Comparison of ENCODE assay signal across 8 cellular contexts in the genomic region with DNA sequence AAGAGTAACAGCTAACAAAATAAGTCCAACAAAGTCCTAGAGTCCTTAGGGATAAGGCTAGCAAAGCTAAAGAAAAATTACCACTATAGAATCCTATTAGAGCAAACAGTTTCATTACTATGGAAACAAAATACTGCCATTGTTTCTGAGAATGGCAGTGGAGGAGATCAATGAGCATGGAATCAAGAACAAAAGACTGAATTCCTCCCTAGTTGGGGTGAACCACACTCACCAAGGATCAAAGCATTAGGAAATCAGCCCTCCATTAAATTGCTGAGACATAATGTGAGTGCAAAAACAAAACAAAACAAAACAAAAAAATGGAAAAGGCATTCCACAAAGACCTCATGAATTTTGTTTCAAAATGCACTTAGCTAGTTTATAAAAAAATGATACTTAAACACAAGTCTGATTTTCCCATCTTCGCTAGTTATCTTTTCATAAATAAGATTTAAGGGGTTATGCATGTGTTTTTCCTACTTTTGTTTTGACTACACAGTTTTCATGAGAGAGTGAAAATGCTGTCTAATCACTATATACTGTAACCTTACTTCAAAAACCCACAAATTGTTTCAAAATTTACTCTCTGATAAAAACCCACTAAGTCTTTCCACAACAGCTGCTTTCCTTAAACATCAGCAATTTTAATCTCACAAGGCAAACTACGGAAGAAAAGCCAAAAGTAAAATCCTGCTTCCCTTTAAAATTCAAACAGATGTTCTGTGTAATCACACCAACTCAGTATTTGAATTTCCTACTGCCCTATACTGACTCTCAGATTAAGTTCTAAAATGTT. TPM values are rescaled to one million over a fixed set of nuclear protein-coding genes. Genes with fewer than 3 reads are reported as not detected.
DNase-seq lines count a peak whose midpoint lies in the region; ATAC-seq and TF ChIP-seq lines count a peak whose summit lies in the region.
"Had no signal": no experiment of that assay in that cellular context is flagged by ENCODE, and none has a peak within 500 bp of the region (broad histone marks: within the 10 kb centered on the region; RNA-seq: fewer than 3 reads in every experiment).

No MANE protein-coding gene starts in this region.

- peaks cover 62% of the 10 kb centered on the region for H3K4me1 Mint-ChIP-seq in activated CD8-positive, alpha-beta T cell treated with anti-CD3 and anti-CD28 coated beads for 36 hours (ENCODE audit: low read depth)
- H3K4me1 Mint-ChIP-seq in glutamatergic neuron (ENCODE audit: low read depth, unreplicated experiment) = peaks cover 7% of the 10 kb centered on the region

- peak overlapping the region; percentile 28 for H3K4me3 Mint-ChIP-seq in activated CD8-positive, alpha-beta T cell treated with anti-CD3 and anti-CD28 coated beads for 36 hours
- H3K4me3 Mint-ChIP-seq in glutamatergic neuron (ENCODE audit: unreplicated experiment) = no peak overlapping the region
- H3K4me3 Mint-ChIP-seq: memory B cell had no signal

- H3K36me3 Mint-ChIP-seq in activated CD8-positive, alpha-beta T cell treated with anti-CD3 and anti-CD28 coated beads for 36 hours (ENCODE audit: low read depth) = peaks cover 48% of the 10 kb centered on the region
- H3K36me3 Mint-ChIP-seq in glutamatergic neuron (ENCODE audit: unreplicated experiment) = peaks cover 20% of the 10 kb centered on the region

- peaks cover 17% of the 10 kb centered on the region for H3K9me3 Mint-ChIP-seq in activated CD8-positive, alpha-beta T cell treated with anti-CD3 and anti-CD28 coated beads for 36 hours
- H3K9me3 Mint-ChIP-seq in glutamatergic neuron (ENCODE audit: unreplicated experiment) = peaks cover 7% of the 10 kb centered on the region

- CTCF ChIA-PET in activated CD8-positive, alpha-beta T cell treated with anti-CD3 and anti-CD28 coated beads for 36 hours (lab: Charles Lee) = interaction anchor here (0.9 to 2.0 kb wide), 6 partner anchors 9 to 154 kb away, joined by 3 to 7 read pairs (median 4); a partner anchor contains a TSS

- intact Hi-C loops in activated CD8-positive, alpha-beta T cell treated with anti-CD3 and anti-CD28 coated beads for 36 hours (cut with micrococcal nuclease) = loop anchor here (5.0 kb wide), 1 partner anchor 119 kb away; no protein-coding TSS in a partner anchor

- POLR2A ChIA-PET in activated CD8-positive, alpha-beta T cell treated with anti-CD3 and anti-CD28 coated beads for 36 hours (lab: Charles Lee) = interaction anchor here (1.0 to 2.8 kb wide), 9 partner anchors 9 to 107 kb away, joined by 3 to 19 read pairs (median 5); a partner anchor contains a TSS

- H3K4me3 ChIP-seq in LNCaP clone FGC (ENCODE audit: low read depth, low read length) (peak overlapping the region; percentile 41), skin epidermis (no peak overlapping the region)

- TF ChIP-seq CTCF in LNCaP clone FGC (IDR thresholded peaks at IDR 0.05; ENCODE audit: control insufficient read depth, extremely low read depth, insufficient read depth) (no peak), glutamatergic neuron (IDR thresholded peaks at IDR 0.05; ENCODE audit: partially characterized antibody, unreplicated experiment) (no peak)
- TF ChIP-seq CTCF in activated CD8-positive, alpha-beta T cell treated with anti-CD3 and anti-CD28 coated beads for 36 hours (IDR thresholded peaks at IDR 0.05) = no peak

- DNase-seq in LNCaP clone FGC (ENCODE audit: low read depth) = no peak
- no peak for DNase-seq in activated CD8-positive, alpha-beta T cell treated with anti-CD3 and anti-CD28 coated beads for 36 hours
- DNase-seq in glutamatergic neuron = no peak
- no peak for DNase-seq in NOMO-1 treated with dmso at 0.1 percent for 144 hours (lab: John Stamatoyannopoulos, UW; ENCODE audit: unreplicated experiment)
- no peak for DNase-seq in activated CD4-positive, alpha-beta T cell treated with anti-CD3 and anti-CD28 coated beads, Interleukin-2, amount 50 U/mL, for 1 hour

- no peak for ATAC-seq in activated CD8-positive, alpha-beta T cell treated with anti-CD3 and anti-CD28 coated beads for 36 hours
- ATAC-seq in GM19395 (IDR thresholded peaks at IDR 0.05; ENCODE audit: unreplicated experiment) = no peak

- peak overlapping the region; percentile 90 for H3K27ac Mint-ChIP-seq in activated CD8-positive, alpha-beta T cell treated with anti-CD3 and anti-CD28 coated beads for 36 hours
- H3K27ac Mint-ChIP-seq in glutamatergic neuron (ENCODE audit: unreplicated experiment) = peak overlapping the region; percentile 7

- H3K27me3 Mint-ChIP-seq in activated CD8-positive, alpha-beta T cell treated with anti-CD3 and anti-CD28 coated beads for 36 hours = no peaks in the 10 kb centered on the region
- H3K27me3 Mint-ChIP-seq in glutamatergic neuron (ENCODE audit: unreplicated experiment) = no peaks in the 10 kb centered on the region
- H3K27me3 Mint-ChIP-seq: memory B cell had no signal

- peak overlapping the region in 20 of 21 experiments; percentile 25 to 83 (median 64) for H3K27ac ChIP-seq in skin epidermis

RNA-seq across cellular contexts. Expression of a gene that starts 9.7 kb away (rescaled TPM):
- 10 to 100 TPM; 32.4 to 33.1 TPM for total RNA-seq in activated CD8-positive, alpha-beta T cell treated with anti-CD3 and anti-CD28 coated beads for 36 hours
- 15.1 TPM for total RNA-seq in glutamatergic neuron (ENCODE audit: unreplicated experiment)
